Comparison of ENCODE assay signal across 8 cellular contexts in genomic region chr2:203328735-203329549, GRCh38. TPM values are rescaled to one million over a fixed set of nuclear protein-coding genes. Genes with fewer than 3 reads are reported as not detected.
DNase-seq lines count a peak whose midpoint lies in the region; ATAC-seq and TF ChIP-seq lines count a peak whose summit lies in the region.

No MANE protein-coding gene starts in this region.

- H3K27me3 Mint-ChIP-seq in activated CD4-positive, alpha-beta memory T cell treated with anti-CD3 and anti-CD28 coated beads, Interleukin-2, amount 10 ng/mL, durations not matched to agents 7 days and 5 days: no peaks in the 10 kb centered on the region
- no peaks in the 10 kb centered on the region for H3K27me3 Mint-ChIP-seq in mesothelial cell of epicardium (ENCODE audit: low read depth)

- CTCF ChIA-PET in activated CD4-positive, alpha-beta memory T cell treated with anti-CD3 and anti-CD28 coated beads, Interleukin-2, amount 10 ng/mL, durations not matched to agents 7 days and 5 days (lab: Charles Lee): interaction anchor here (0.7 to 1.2 kb wide), 2 partner anchors 104 to 573 kb away, joined by 3 to 4 read pairs; no protein-coding TSS in a partner anchor

- H3K9ac ChIP-seq in endocrine pancreas (ENCODE audit: control insufficient read depth, insufficient read depth, low read length): peak overlapping the region; percentile 91

- H3K4me3 ChIP-seq in endocrine pancreas (ENCODE audit: control insufficient read depth, insufficient read depth, low read length): peak overlapping the region; percentile 96

- no peak for TF ChIP-seq CTCF in mesothelial cell of epicardium (IDR thresholded peaks at IDR 0.05; ENCODE audit: unreplicated experiment)

- H3K4me1 Mint-ChIP-seq in activated CD4-positive, alpha-beta memory T cell treated with anti-CD3 and anti-CD28 coated beads, Interleukin-2, amount 10 ng/mL, durations not matched to agents 7 days and 5 days: peaks cover 30% of the 10 kb centered on the region
- H3K4me1 Mint-ChIP-seq in mesothelial cell of epicardium: peaks cover 43% of the 10 kb centered on the region

- H3K36me3 Mint-ChIP-seq in activated CD4-positive, alpha-beta memory T cell treated with anti-CD3 and anti-CD28 coated beads, Interleukin-2, amount 10 ng/mL, durations not matched to agents 7 days and 5 days (ENCODE audit: low read depth): peaks cover 3% of the 10 kb centered on the region
- no peaks in the 10 kb centered on the region for H3K36me3 Mint-ChIP-seq in mesothelial cell of epicardium

- H3K27me3 ChIP-seq in endocrine pancreas (ENCODE audit: control insufficient read depth, insufficient read depth, low read length): no peaks in the 10 kb centered on the region

- no peaks in the 10 kb centered on the region for H3K9me3 Mint-ChIP-seq in activated CD4-positive, alpha-beta memory T cell treated with anti-CD3 and anti-CD28 coated beads, Interleukin-2, amount 10 ng/mL, durations not matched to agents 7 days and 5 days
- no peaks in the 10 kb centered on the region for H3K9me3 Mint-ChIP-seq in mesothelial cell of epicardium

- peaks cover 5% of the 10 kb centered on the region for H3K4me1 ChIP-seq in endocrine pancreas (ENCODE audit: control insufficient read depth, insufficient read depth, low read length)

- DNase-seq in NCI-H2196 (lab: John Stamatoyannopoulos, UW; ENCODE audit: unreplicated experiment) (peak; percentile 33), NCI-H2196 treated with DMSO at 0.1 percent for 48 hours (lab: John Stamatoyannopoulos, UW; ENCODE audit: unreplicated experiment) (no peak), NCI-H1694 (lab: John Stamatoyannopoulos, UW) (peak; percentile 23), mesothelial cell of epicardium (ENCODE audit: low spot score in 2 of 2, unreplicated experiment in 2 of 2) (peak; percentile 30 to 59)
- peak; percentile 47 for DNase-seq in activated CD4-positive, alpha-beta memory T cell treated with anti-CD3 and anti-CD28 coated beads, Interleukin-2, amount 10 ng/mL, durations not matched to agents 7 days and 5 days
- peak; percentile 33 for DNase-seq in stimulated activated CD8-positive, alpha-beta memory T cell treated with anti-CD3 and anti-CD28 coated beads, Interleukin-7, amount 100 ng/mL, for 24 hours (ENCODE audit: low read depth)

- no peaks in the 10 kb centered on the region for H3K9me3 ChIP-seq in endocrine pancreas (ENCODE audit: control insufficient read depth, low read length)

- peak overlapping the region; percentile 81 for H3K4me3 Mint-ChIP-seq in activated CD4-positive, alpha-beta memory T cell treated with anti-CD3 and anti-CD28 coated beads, Interleukin-2, amount 10 ng/mL, durations not matched to agents 7 days and 5 days
- H3K4me3 Mint-ChIP-seq in mesothelial cell of epicardium: peak overlapping the region; percentile 94

- peak; percentile 56 for ATAC-seq in HG02678 (IDR thresholded peaks at IDR 0.05; ENCODE audit: unreplicated experiment)

- H3K27ac Mint-ChIP-seq in activated CD4-positive, alpha-beta memory T cell treated with anti-CD3 and anti-CD28 coated beads, Interleukin-2, amount 10 ng/mL, durations not matched to agents 7 days and 5 days: no peak overlapping the region
- peak overlapping the region; percentile 93 for H3K27ac Mint-ChIP-seq in mesothelial cell of epicardium

- H3K36me3 ChIP-seq in endocrine pancreas (ENCODE audit: control insufficient read depth, insufficient read depth, low read length): no peaks in the 10 kb centered on the region

- POLR2A ChIA-PET in activated CD4-positive, alpha-beta memory T cell treated with anti-CD3 and anti-CD28 coated beads, Interleukin-2, amount 10 ng/mL, durations not matched to agents 7 days and 5 days (lab: Charles Lee): interaction anchor here (4.6 kb wide), 1 partner anchor 90 kb away, joined by 22 read pairs; the partner anchor contains the start of gene CYP20A1

RNA-seq across cellular contexts. Expression of gene ABI2, which starts 0.7 kb away (rescaled TPM):
- 10 to 100 TPM; 30.6 to 32.3 TPM for total RNA-seq in activated CD4-positive, alpha-beta memory T cell treated with anti-CD3 and anti-CD28 coated beads, Interleukin-2, amount 10 ng/mL, durations not matched to agents 7 days and 5 days
- 118 to 131 TPM (median 121 TPM) in 3 replicates for total RNA-seq in mesothelial cell of epicardium
